In genomic region chr1:243798726-243799125, GRCh38 we compare ENCODE assay signal across 1 cellular context.
TF ChIP-seq lines count a peak whose summit lies in the region.

No MANE protein-coding gene starts in this region.

TF ChIP-seq in endothelial cell of umbilical vein, 7 proteins besides CTCF, POLR2A, EP300 and RAD21:
- TF ChIP-seq GATA2 (IDR thresholded peaks at IDR 0.05; ENCODE audit: insufficient read depth, insufficient read length, low read depth, low read length) (no peak), EZH2 (IDR thresholded peaks at IDR 0.05; ENCODE audit: borderline replicate concordance, low read depth, low read length, severe bottlenecking) (no peak), MAX (IDR thresholded peaks at IDR 0.05; ENCODE audit: insufficient read depth, insufficient read length) (no peak), FOS (IDR thresholded peaks at IDR 0.05; ENCODE audit: borderline replicate concordance, insufficient read depth, low read length) (no peak), JUN (IDR thresholded peaks at IDR 0.05; ENCODE audit: borderline replicate concordance, insufficient read depth, insufficient read length, low read depth) (no peak), MYC (IDR thresholded peaks at IDR 0.05; ENCODE audit: low read depth, low read length) (no peak), POLR2AphosphoS5 (IDR thresholded peaks at IDR 0.05; ENCODE audit: insufficient read depth, low read depth, low read length) (no peak)
